Comparison of ENCODE assay signal across 8 cellular contexts in the genomic region with DNA sequence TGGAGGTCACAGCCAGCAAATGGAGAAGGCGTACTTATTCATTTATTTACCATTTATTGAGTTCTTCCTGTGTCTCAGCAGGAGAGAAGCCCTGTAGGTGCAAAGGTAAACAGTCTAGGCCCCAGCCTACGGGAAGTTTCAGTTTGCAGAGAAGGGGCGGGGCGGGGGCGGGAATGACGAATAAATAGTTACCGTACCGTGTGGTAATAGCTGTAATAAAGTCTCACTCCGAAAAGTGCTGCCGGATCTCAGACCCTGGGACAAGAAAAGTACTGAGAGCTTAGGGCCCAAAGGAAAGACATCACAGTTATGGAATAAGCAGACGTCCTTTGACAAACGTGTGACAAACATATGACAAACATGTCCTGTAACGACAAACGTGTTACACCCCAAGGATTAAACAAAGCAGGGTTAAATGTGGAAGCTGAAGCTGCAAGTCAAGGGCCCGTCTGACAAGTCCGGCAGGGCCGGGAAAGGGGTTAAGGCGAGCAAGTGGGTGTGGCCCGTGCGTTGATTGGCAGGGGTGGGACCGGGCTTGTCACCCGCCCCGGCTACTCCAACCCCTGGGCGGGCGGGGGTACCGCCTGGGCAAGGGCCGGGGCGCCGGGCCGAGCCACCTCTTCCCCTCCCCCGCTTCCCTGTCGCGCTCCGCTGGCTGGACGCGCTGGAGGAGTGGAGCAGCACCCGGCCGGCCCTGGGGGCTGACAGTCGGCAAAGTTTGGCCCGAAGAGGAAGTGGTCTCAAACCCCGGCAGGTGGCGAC. TPM values are rescaled to one million over a fixed set of nuclear protein-coding genes. Genes with fewer than 3 reads are reported as not detected.
A peak's percentile ranks its signal among the peaks of the same experiment; 100 is the strongest.
DNase-seq lines count a peak whose midpoint lies in the region; ATAC-seq and TF ChIP-seq lines count a peak whose summit lies in the region.

LRP10 (plus strand) TSS at position 541 of the 762 bp plus-strand sequence. CDS start 564 bp downstream, outside the sequence.

- H3K18ac ChIP-seq in H9 (ENCODE audit: insufficient read length, low read depth, low read length), result no peak within 1 kb of the TSS

- H3K36me3 ChIP-seq in Loucy (ENCODE audit: insufficient read depth, low read length), result peaks cover 8% of the 10 kb centered on the region; the same call in 1 of the 2 replicates
- peaks cover 29% of the 10 kb centered on the region for H3K36me3 ChIP-seq in thoracic aorta

- peak within 1 kb of the TSS; percentile 77 to 92 for H3K4me3 Mint-ChIP-seq in H9
- H3K4me3 Mint-ChIP-seq in activated naive CD4-positive, alpha-beta T cell treated with anti-CD3 and anti-CD28 coated beads, Interleukin-2, amount 10 ng/mL, durations not matched to agents 7 days and 5 days, result peak within 1 kb of the TSS; percentile 95

- no peak within 1 kb of the TSS for H2AK5ac ChIP-seq in H9 (ENCODE audit: insufficient read length, low read length)

- no peak within 1 kb of the TSS for H3K23ac ChIP-seq in H9 (ENCODE audit: insufficient read length, low read depth, low read length)

- no peaks in the 10 kb centered on the region for H3K9me2 ChIP-seq in Loucy (replicated peaks; ENCODE audit: low read depth, low read length)

- peaks cover 14 to 17% of the 10 kb centered on the region in 2 experiments for H3K4me1 Mint-ChIP-seq in H9
- H3K4me1 Mint-ChIP-seq in activated naive CD4-positive, alpha-beta T cell treated with anti-CD3 and anti-CD28 coated beads, Interleukin-2, amount 10 ng/mL, durations not matched to agents 7 days and 5 days, result peaks cover 37% of the 10 kb centered on the region

- H3K4me3 ChIP-seq in Loucy (ENCODE audit: low read length, poor library complexity, severe bottlenecking) (peak within 1 kb of the TSS; percentile 83), thoracic aorta (peak within 1 kb of the TSS; percentile 95)

- H3K14ac ChIP-seq in H9 (ENCODE audit: insufficient read depth, low read length), result no peak within 1 kb of the TSS; the same call in 1 of the 2 replicates

- no CpG with 5 or more reads among the region's 42 CpGs for WGBS in H9 (ENCODE audit: extremely low coverage, insufficient read length, low lambda C conversion rate)

- H3K4me2 ChIP-seq in H9 (ENCODE audit: insufficient read depth, insufficient read length, low read length) (peak within 1 kb of the TSS; percentile 71), Loucy (ENCODE audit: low read depth, low read length, poor library complexity, severe bottlenecking) (peak within 1 kb of the TSS; percentile 69)

- DNase-seq in GDM1 (lab: John Stamatoyannopoulos, UW) (peak; percentile 81), H9 (peak; percentile 97), SK-N-DZ (ENCODE audit: low spot score) (peak; percentile 73), globus pallidus (ENCODE audit: low spot score) (peak; percentile 93), omental fat pad (ENCODE audit: low spot score) (peak; percentile 62), thoracic aorta (ENCODE audit: low spot score) (peak; percentile 80)
- DNase-seq in activated naive CD4-positive, alpha-beta T cell treated with anti-CD3 and anti-CD28 coated beads, Interleukin-2, amount 10 ng/mL, durations not matched to agents 7 days and 5 days, result peak; percentile 88

- CTCF ChIA-PET in activated naive CD4-positive, alpha-beta T cell treated with anti-CD3 and anti-CD28 coated beads, Interleukin-2, amount 10 ng/mL, durations not matched to agents 7 days and 5 days (lab: Charles Lee), result interaction anchor here (0.7 to 6.3 kb wide), 10 partner anchors 12 to 302 kb away, joined by 3 to 115 read pairs (median 6); partner anchors contain the start of genes MRPL52, PRMT5 and REM2

- H3K79me2 ChIP-seq in H9 (ENCODE audit: insufficient read depth, low read length), result no peaks in the 10 kb centered on the region
- H3K79me2 ChIP-seq in Loucy (ENCODE audit: insufficient read depth, low read length), result peaks cover 3% of the 10 kb centered on the region; the same call in 1 of the 2 replicates

- no peak within 1 kb of the TSS for H4K91ac ChIP-seq in H9 (ENCODE audit: insufficient read length, low read depth, low read length)

- H3K27ac ChIP-seq in H9 (ENCODE audit: insufficient read length, low read depth, low read length) (peak within 1 kb of the TSS; percentile 71), thoracic aorta (peak within 1 kb of the TSS; percentile 98 to 99)

- no peak within 1 kb of the TSS for H3K4ac ChIP-seq in H9 (ENCODE audit: low read depth, low read length)

- H2BK5ac ChIP-seq in H9 (ENCODE audit: insufficient read length, low read length), result no peak within 1 kb of the TSS

- H4K8ac ChIP-seq in H9 (replicated peaks; ENCODE audit: insufficient read length, low read depth, low read length), result no peak within 1 kb of the TSS

- peak within 1 kb of the TSS; percentile 51 for H3K9ac ChIP-seq in H9 (ENCODE audit: extremely low read depth, insufficient read length, low read length)
- peak within 1 kb of the TSS; percentile 81 for H3K9ac ChIP-seq in Loucy (ENCODE audit: low read depth, low read length, poor library complexity, severe bottlenecking)

- no peak within 1 kb of the TSS for H3K56ac ChIP-seq in H9 (ENCODE audit: insufficient read length, low read depth, low read length)

- H2AFZ ChIP-seq in H9 (ENCODE audit: low read length) (no peak within 1 kb of the TSS), Loucy (ENCODE audit: low read length) (peak within 1 kb of the TSS; percentile 83)

- H3K4me1 ChIP-seq in H9 (ENCODE audit: insufficient read depth, low read length), result peaks cover 4% of the 10 kb centered on the region; the same call in 1 of the 2 replicates
- H3K4me1 ChIP-seq in Loucy (ENCODE audit: insufficient read depth, low read length, poor library complexity, severe bottlenecking), result peaks cover 15% of the 10 kb centered on the region
- H3K4me1 ChIP-seq in thoracic aorta (ENCODE audit: control insufficient read depth in 1 of 2, low read depth in 2 of 2), result peaks cover 19 to 50% of the 10 kb centered on the region in 2 donors

- no peak within 1 kb of the TSS for H4K5ac ChIP-seq in H9 (ENCODE audit: insufficient read length, low read depth, low read length)

- H3K23me2 ChIP-seq in H9 (ENCODE audit: insufficient read length, low read depth, low read length, poor library complexity, severe bottlenecking), result no peaks in the 10 kb centered on the region

- TF ChIP-seq CTCF in H9 (conservative IDR thresholded peaks at IDR 0.05) (no peak), Loucy (conservative IDR thresholded peaks at IDR 0.05; ENCODE audit: low read length) (no peak), omental fat pad (IDR thresholded peaks at IDR 0.05) (no peak), thoracic aorta (IDR thresholded peaks at IDR 0.05) (no peak)

- H2BK20ac ChIP-seq in H9 (ENCODE audit: low read depth, low read length, poor library complexity, severe bottlenecking), result no peak within 1 kb of the TSS

- no peaks in the 10 kb centered on the region for H3K9me3 Mint-ChIP-seq in H9
- no peaks in the 10 kb centered on the region for H3K9me3 Mint-ChIP-seq in activated naive CD4-positive, alpha-beta T cell treated with anti-CD3 and anti-CD28 coated beads, Interleukin-2, amount 10 ng/mL, durations not matched to agents 7 days and 5 days

- no peaks in the 10 kb centered on the region for H3K27me3 Mint-ChIP-seq in H9 (ENCODE audit: low read depth)
- H3K27me3 Mint-ChIP-seq in activated naive CD4-positive, alpha-beta T cell treated with anti-CD3 and anti-CD28 coated beads, Interleukin-2, amount 10 ng/mL, durations not matched to agents 7 days and 5 days, result peaks cover 4% of the 10 kb centered on the region

- peaks cover 0 to 10% (median 5%) of the 10 kb centered on the region in 3 experiments for H3K36me3 Mint-ChIP-seq in H9 (ENCODE audit: insufficient read depth in 1 of 3, low read depth in 3 of 3)
- H3K36me3 Mint-ChIP-seq in activated naive CD4-positive, alpha-beta T cell treated with anti-CD3 and anti-CD28 coated beads, Interleukin-2, amount 10 ng/mL, durations not matched to agents 7 days and 5 days, result peaks cover 24% of the 10 kb centered on the region

- peak within 1 kb of the TSS; percentile 96 to 97 (median 97); a peak in 6 of 7 replicates for H3K27ac Mint-ChIP-seq in H9
- H3K27ac Mint-ChIP-seq in activated naive CD4-positive, alpha-beta T cell treated with anti-CD3 and anti-CD28 coated beads, Interleukin-2, amount 10 ng/mL, durations not matched to agents 7 days and 5 days, result peak within 1 kb of the TSS; percentile 97

- ATAC-seq in omental fat pad (ENCODE audit: low FRiP score) (peak; percentile 85), thoracic aorta (ENCODE audit: insufficient number of reproducible peaks, low FRiP score, low read depth) (peak; percentile 82)

- H2BK120ac ChIP-seq in H9 (ENCODE audit: low read depth, low read length, poor library complexity, severe bottlenecking), result no peak within 1 kb of the TSS

- H3K27me3 ChIP-seq in H9 (ENCODE audit: insufficient read depth, low read length) (no peaks in the 10 kb centered on the region), Loucy (ENCODE audit: insufficient read depth, low read length, poor library complexity, severe bottlenecking) (no peaks in the 10 kb centered on the region), thoracic aorta (replicated peaks; ENCODE audit: insufficient read depth) (no peaks in the 10 kb centered on the region)

- H3K9me3 ChIP-seq in H9 (ENCODE audit: control insufficient read depth, low read depth, low read length) (no peaks in the 10 kb centered on the region), Loucy (ENCODE audit: insufficient read depth, low read depth, low read length) (no peaks in the 10 kb centered on the region), thoracic aorta (no peaks in the 10 kb centered on the region)

- no peak within 1 kb of the TSS for H3T11ph ChIP-seq in H9 (ENCODE audit: low read length)

- peaks cover 4% of the 10 kb centered on the region; the same call in 1 of the 2 replicates for H3F3A ChIP-seq in Loucy (ENCODE audit: low read depth)

- no peaks in the 10 kb centered on the region for H4K20me1 ChIP-seq in H9 (ENCODE audit: control insufficient read depth, insufficient read depth, insufficient read length)
- H4K20me1 ChIP-seq in Loucy (ENCODE audit: insufficient read depth, low read length, poor library complexity, severe bottlenecking), result no peaks in the 10 kb centered on the region

- H2BK15ac ChIP-seq in H9 (ENCODE audit: low read depth, low read length), result no peak within 1 kb of the TSS

- no peak within 1 kb of the TSS for H2BK12ac ChIP-seq in H9 (ENCODE audit: insufficient read length, low read depth, low read length)

- no peaks in the 10 kb centered on the region for H3K79me1 ChIP-seq in H9 (ENCODE audit: insufficient read depth, low read depth, low read length, poor library complexity, severe bottlenecking)

RNA-seq across cellular contexts. Expression of gene LRP10, which starts in this region (rescaled TPM):
- total RNA-seq in H9 (2021), result 12.7 and 13.3 TPM in 2 replicates
- polyA plus RNA-seq in SK-N-DZ (2014; cell fraction: cytosol; rRNA removed), result 2.2 and 2.5 TPM in 2 replicates
- 1.6 and 3.7 TPM in 2 replicates for polyA plus RNA-seq in SK-N-DZ (2014; cell fraction: nucleus; rRNA removed)
- 100 to 1,000 TPM in 2 of 4 donors, 10 to 100 TPM in 2; 73.5 to 125 (median 96.6) TPM for total RNA-seq in omental fat pad
- total RNA-seq in thoracic aorta, result 100 to 1,000 TPM; 158 to 209 TPM

Comparison
In these comparisons a context has a peak if more than half of its experiments do, and no peak if none do; other contexts are left out.
1. Peak in every context shown above with its lines: DNase-seq, ATAC-seq, H3K4me3 ChIP-seq and H3K27ac ChIP-seq.